12 cellular contexts compared by ENCODE assay signal in the genomic region with DNA sequence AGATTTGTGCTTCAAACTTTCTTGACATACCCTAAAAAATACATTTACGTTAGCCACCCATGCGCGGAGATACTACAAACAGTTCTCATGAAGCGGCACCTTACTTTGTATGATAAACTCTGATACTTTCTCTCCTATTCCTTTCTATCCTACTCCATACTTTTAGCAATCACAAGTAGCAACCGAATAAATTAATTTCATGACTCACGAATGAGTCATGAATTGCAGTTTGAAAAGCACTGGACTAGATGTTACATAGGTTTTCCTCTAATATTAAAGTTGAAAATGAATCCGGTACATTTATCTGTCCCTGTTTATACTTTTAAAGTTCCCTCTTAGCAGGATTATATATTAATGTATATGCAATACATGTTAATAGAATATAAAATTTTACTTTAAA.
DNase-seq lines count a peak whose midpoint lies in the region; ATAC-seq and TF ChIP-seq lines count a peak whose summit lies in the region.
"Had no signal": no experiment of that assay in that cellular context is flagged by ENCODE, and none has a peak within 500 bp of the region (broad histone marks: within the 10 kb centered on the region; RNA-seq: fewer than 3 reads in every experiment).

No MANE protein-coding gene starts in this region.

- peaks cover 7% of the 10 kb centered on the region for H3K36me3 Mint-ChIP-seq in MCF 10A (ENCODE audit: insufficient read depth, unreplicated experiment)
- no peaks in the 10 kb centered on the region for H3K36me3 Mint-ChIP-seq in effector memory CD8-positive, alpha-beta T cell (ENCODE audit: insufficient read depth)
- H3K36me3 Mint-ChIP-seq in naive thymus-derived CD8-positive, alpha-beta T cell = peaks cover 12 to 35% (median 28%) of the 10 kb centered on the region in 3 donors

- no TSS peak for BruUV-seq in MCF 10A (replicated peaks; lab: Mats Ljungman, UMichigan)

- H3K27me3 Mint-ChIP-seq in MCF 10A (ENCODE audit: insufficient read depth, unreplicated experiment) = no peaks in the 10 kb centered on the region
- H3K27me3 Mint-ChIP-seq in effector memory CD8-positive, alpha-beta T cell = no peaks in the 10 kb centered on the region
- H3K27me3 Mint-ChIP-seq in naive thymus-derived CD8-positive, alpha-beta T cell = no peaks in the 10 kb centered on the region

- H3K27ac ChIP-seq in uterus (peak overlapping the region; percentile 79 to 81), upper lobe of right lung (no peak overlapping the region)
- H3K27ac ChIP-seq: 22Rv1, SK-N-MC had no signal

- no peak for ATAC-seq in upper lobe of right lung
- no peak for ATAC-seq in effector memory CD8-positive, alpha-beta T cell (replicated peaks)
- ATAC-seq in naive thymus-derived CD8-positive, alpha-beta T cell = no peak

- POLR2A ChIA-PET in MCF 10A (lab: Yijun Ruan, JAX) = interaction anchor here (0.7 to 5.3 kb wide), 8 partner anchors 13 to 168 kb away, joined by 3 to 27 read pairs (median 3); no protein-coding TSS in a partner anchor
- POLR2A ChIA-PET in naive thymus-derived CD8-positive, alpha-beta T cell (lab: Charles Lee) = no interaction called here

- H3K4me3 ChIP-seq in kidney epithelial cell (ENCODE audit: low read depth, low read length) = no peak overlapping the region
- no peak overlapping the region for H3K4me3 ChIP-seq in uterus
- H3K4me3 ChIP-seq in upper lobe of right lung = no peak overlapping the region
- H3K4me3 ChIP-seq: SK-N-MC had no signal

- DNase-seq in DMS53 (lab: John Stamatoyannopoulos, UW) = peak; percentile 27
- no peak for DNase-seq in DMS53 treated with DMSO at 0.1 percent for 48 hours (lab: John Stamatoyannopoulos, UW; ENCODE audit: unreplicated experiment)
- DNase-seq in MCF 10A (ENCODE audit: unreplicated experiment) = peak; percentile 71
- DNase-seq in kidney epithelial cell (ENCODE audit: low read depth) = peak; percentile 65
- DNase-seq in uterus = no peak
- no peak for DNase-seq in upper lobe of right lung
- no peak for DNase-seq in effector memory CD8-positive, alpha-beta T cell
- DNase-seq in naive thymus-derived CD8-positive, alpha-beta T cell = no peak
- DNase-seq: GF-D8, NCI-H1930 had no signal

- no peak overlapping the region for H3K4me3 Mint-ChIP-seq in MCF 10A (ENCODE audit: unreplicated experiment)
- no peak overlapping the region for H3K4me3 Mint-ChIP-seq in effector memory CD8-positive, alpha-beta T cell
- H3K4me3 Mint-ChIP-seq in naive thymus-derived CD8-positive, alpha-beta T cell = no peak overlapping the region

- no peak for TF ChIP-seq POLR2A in uterus (IDR thresholded peaks at IDR 0.05)

- TF ChIP-seq CTCF in MCF 10A (IDR thresholded peaks at IDR 0.05; ENCODE audit: unreplicated experiment) (no peak), kidney epithelial cell (IDR thresholded peaks at IDR 0.05; ENCODE audit: insufficient read depth, low read length, poor library complexity, severe bottlenecking) (no peak), uterus (IDR thresholded peaks at IDR 0.05) (no peak), upper lobe of right lung (IDR thresholded peaks at IDR 0.05) (no peak)

- H3K4me1 ChIP-seq in uterus (no peaks in the 10 kb centered on the region), upper lobe of right lung (peaks cover 13% of the 10 kb centered on the region)

- CTCF ChIA-PET in MCF 10A (lab: Yijun Ruan, JAX) = interaction anchor here (0.6 to 1.1 kb wide), 2 partner anchors 32 to 220 kb away, joined by 3 read pairs; no protein-coding TSS in a partner anchor

- no peaks in the 10 kb centered on the region for H3K9me3 ChIP-seq in uterus
- no peaks in the 10 kb centered on the region for H3K9me3 ChIP-seq in upper lobe of right lung

- H3K36me3 ChIP-seq in kidney epithelial cell (ENCODE audit: control insufficient read depth, insufficient read depth, low read length) = no peaks in the 10 kb centered on the region
- no peaks in the 10 kb centered on the region for H3K36me3 ChIP-seq in uterus
- H3K36me3 ChIP-seq in upper lobe of right lung = no peaks in the 10 kb centered on the region

- H3K27me3 ChIP-seq in kidney epithelial cell (ENCODE audit: control insufficient read depth, insufficient read depth, low read length) = no peaks in the 10 kb centered on the region
- H3K27me3 ChIP-seq in uterus = no peaks in the 10 kb centered on the region
- H3K27me3 ChIP-seq in upper lobe of right lung = no peaks in the 10 kb centered on the region

- H3K27ac Mint-ChIP-seq in MCF 10A (ENCODE audit: low read depth, unreplicated experiment) = peak overlapping the region; percentile 63
- peak overlapping the region in 1 of 2 donors; percentile 46 for H3K27ac Mint-ChIP-seq in effector memory CD8-positive, alpha-beta T cell
- peak overlapping the region in 2 of 10 donors; percentile 38 to 60 for H3K27ac Mint-ChIP-seq in naive thymus-derived CD8-positive, alpha-beta T cell

- peaks cover 44% of the 10 kb centered on the region for H3K4me1 Mint-ChIP-seq in MCF 10A (ENCODE audit: insufficient read depth, unreplicated experiment)
- peaks cover 1 to 8% of the 10 kb centered on the region in 2 donors for H3K4me1 Mint-ChIP-seq in effector memory CD8-positive, alpha-beta T cell (ENCODE audit: low read depth in 2 of 2)
- peaks cover 6 to 15% (median 10%) of the 10 kb centered on the region in 4 donors for H3K4me1 Mint-ChIP-seq in naive thymus-derived CD8-positive, alpha-beta T cell

- intact Hi-C loops in MCF 10A (cut with micrococcal nuclease) (loop anchor here (1.0 to 10.0 kb wide), 3 partner anchors 33 to 207 kb away; a partner anchor contains a TSS), uterus (cut with DNase I; ENCODE audit: low total_unique reads) (no loop called here), upper lobe of right lung (cut with DNase I) (no loop called here)

- no peaks in the 10 kb centered on the region for H3K9me3 Mint-ChIP-seq in MCF 10A (ENCODE audit: unreplicated experiment)
- no peaks in the 10 kb centered on the region for H3K9me3 Mint-ChIP-seq in effector memory CD8-positive, alpha-beta T cell
- H3K9me3 Mint-ChIP-seq in naive thymus-derived CD8-positive, alpha-beta T cell = no peaks in the 10 kb centered on the region

Comparison
In these comparisons a context has a peak if more than half of its experiments do, and no peak if none do; other contexts are left out.
1. DNase-seq: peak in DMS53 (single experiment), MCF 10A (single experiment) and kidney epithelial cell (single experiment); none in DMS53 treated with DMSO at 0.1 percent for 48 hours (single experiment), uterus (0 of 2), upper lobe of right lung (single experiment), effector memory CD8-positive, alpha-beta T cell (0 of 3) and naive thymus-derived CD8-positive, alpha-beta T cell (0 of 10).